ENCODE assay signal across 6 cellular contexts in genomic region chr12:113186033-113186365, GRCh38. TPM values are rescaled to one million over a fixed set of nuclear protein-coding genes. Genes with fewer than 3 reads are reported as not detected.
DNase-seq lines count a peak whose midpoint lies in the region; ATAC-seq and TF ChIP-seq lines count a peak whose summit lies in the region.

No MANE protein-coding gene starts in this region.

- H3K4me1 ChIP-seq in ACC112 (ENCODE audit: control insufficient read depth, insufficient read depth, low read length, unreplicated experiment) (peaks cover 19% of the 10 kb centered on the region), endodermal cell (ENCODE audit: control insufficient read depth, insufficient read depth, low read length) (peaks cover 4% of the 10 kb centered on the region), smooth muscle cell (ENCODE audit: low read depth) (peaks cover 9% of the 10 kb centered on the region)

- peak overlapping the region; percentile 39 for H3K27ac Mint-ChIP-seq in endodermal cell

- H3K36me3 ChIP-seq in ACC112 (ENCODE audit: insufficient read depth, low read length) (no peaks in the 10 kb centered on the region), endodermal cell (ENCODE audit: control insufficient read depth, insufficient read depth, low read length) (peaks cover 33% of the 10 kb centered on the region), smooth muscle cell (ENCODE audit: low read depth) (no peaks in the 10 kb centered on the region)

- peak overlapping the region; percentile 92 for H3K9ac ChIP-seq in endodermal cell (ENCODE audit: extremely low read depth, low read length, poor library complexity, severe bottlenecking)
- peak overlapping the region; percentile 95 for H3K9ac ChIP-seq in smooth muscle cell (ENCODE audit: low read depth)

- H3K27ac ChIP-seq in ACC112 (ENCODE audit: low read depth, low read length) (no peak overlapping the region; the same call in 1 of the 2 replicates), endodermal cell (ENCODE audit: low read depth, low read length) (peak overlapping the region; percentile 98), smooth muscle cell (ENCODE audit: low read depth) (no peak overlapping the region)

- WGBS in endodermal cell (ENCODE audit: insufficient coverage in 1 of 2, insufficient read length in 1 of 2), 2 experiments: 7 to 8% methylated on average over 10 to 11 of the region's 11 CpGs
- 8% methylated on average over 11 of the region's 11 CpGs for WGBS in smooth muscle cell (ENCODE audit: low lambda C conversion rate)

- H3K27me3 ChIP-seq in ACC112 (ENCODE audit: insufficient read depth, low read length) (no peaks in the 10 kb centered on the region), endodermal cell (ENCODE audit: control insufficient read depth, insufficient read depth, low read length, poor library complexity, severe bottlenecking) (no peaks in the 10 kb centered on the region), smooth muscle cell (ENCODE audit: low read depth) (no peaks in the 10 kb centered on the region)

- H3K9me3 ChIP-seq in endodermal cell (ENCODE audit: control insufficient read depth, low read length) (no peaks in the 10 kb centered on the region), smooth muscle cell (replicated peaks; ENCODE audit: low read depth) (no peaks in the 10 kb centered on the region)

- H3K4me1 Mint-ChIP-seq in endodermal cell: peaks cover 11% of the 10 kb centered on the region

- no peaks in the 10 kb centered on the region for H3K27me3 Mint-ChIP-seq in endodermal cell (ENCODE audit: insufficient read depth)

- peaks cover 3% of the 10 kb centered on the region for H4K20me1 ChIP-seq in smooth muscle cell (ENCODE audit: low read depth)

- H3K4me3 ChIP-seq in ACC112 (ENCODE audit: low read depth, low read length): peak overlapping the region; percentile 90
- peak overlapping the region; percentile 89 for H3K4me3 ChIP-seq in endodermal cell (ENCODE audit: low read length)
- H3K4me3 ChIP-seq in smooth muscle cell: peak overlapping the region; percentile 81

- TF ChIP-seq CTCF in endodermal cell (conservative IDR thresholded peaks at IDR 0.05) (no peak), smooth muscle cell (IDR thresholded peaks at IDR 0.05; ENCODE audit: borderline replicate concordance, insufficient read depth, poor library complexity, severe bottlenecking) (no peak)

- H2AFZ ChIP-seq in ACC112 (ENCODE audit: low read length, unreplicated experiment) (peak overlapping the region; percentile 58), smooth muscle cell (ENCODE audit: low read depth) (peak overlapping the region; percentile 93)

- H3K79me2 ChIP-seq in ACC112 (ENCODE audit: control insufficient read depth, insufficient read depth, low read length, unreplicated experiment) (peaks cover 39% of the 10 kb centered on the region), smooth muscle cell (ENCODE audit: low read depth) (peaks cover 34% of the 10 kb centered on the region)

- ATAC-seq in GM19397 (IDR thresholded peaks at IDR 0.05; ENCODE audit: unreplicated experiment) (no peak), HG02852 (IDR thresholded peaks at IDR 0.05; ENCODE audit: unreplicated experiment) (no peak)

- H3K36me3 Mint-ChIP-seq in endodermal cell (ENCODE audit: low read depth): peaks cover 38% of the 10 kb centered on the region

- H3K4me3 Mint-ChIP-seq in endodermal cell: peak overlapping the region; percentile 78

- H3K4me2 ChIP-seq in smooth muscle cell: peak overlapping the region; percentile 89

- DNase-seq in LHCN-M2 (ENCODE audit: low read depth) (peak; percentile 36), endodermal cell (no peak), smooth muscle cell (lab: John Stamatoyannopoulos, UW; ENCODE audit: unreplicated experiment) (no peak)

- peaks cover 5% of the 10 kb centered on the region for H3F3A ChIP-seq in smooth muscle cell (ENCODE audit: low read depth)

- no peaks in the 10 kb centered on the region for H3K9me3 Mint-ChIP-seq in endodermal cell

RNA-seq across cellular contexts. Expression of gene RITA1, which starts 0.5 kb away (rescaled TPM):
- total RNA-seq in LHCN-M2 (2014; rRNA removed) (34.2 and 38.0 TPM in 2 replicates), endodermal cell (10 to 100 TPM; 18.8 to 20.3 TPM), smooth muscle cell (9.1 and 9.6 TPM in 2 replicates)
- 23.2 TPM for polyA plus RNA-seq in LHCN-M2 (2012)
- 16.0 TPM for polyA plus RNA-seq in endodermal cell (2013, experiment 1 of 2)
- polyA plus RNA-seq in endodermal cell (2013, experiment 2 of 2): 16.8 TPM
- polyA plus RNA-seq in smooth muscle cell: 12.2 and 14.0 TPM in 2 replicates

RNA-seq across cellular contexts. Expression of gene DDX54, which starts 0.7 kb away (rescaled TPM):
- total RNA-seq in LHCN-M2 (2014; rRNA removed) (58.7 and 74.3 TPM in 2 replicates), endodermal cell (10 to 100 TPM; 68.1 to 69.0 TPM), smooth muscle cell (19.3 and 39.3 TPM in 2 replicates)
- polyA plus RNA-seq in LHCN-M2 (2012): 36.5 TPM
- 43.7 TPM for polyA plus RNA-seq in endodermal cell (2013, experiment 1 of 2)
- polyA plus RNA-seq in endodermal cell (2013, experiment 2 of 2): 37.6 TPM
- 28.3 and 32.5 TPM in 2 replicates for polyA plus RNA-seq in smooth muscle cell

RNA-seq across cellular contexts. Expression of gene TPCN1, which starts 35.3 kb away (rescaled TPM):
- total RNA-seq in LHCN-M2 (2014; rRNA removed) (17.8 and 21.4 TPM in 2 replicates), endodermal cell (10 to 100 TPM; 18.9 to 30.8 TPM), smooth muscle cell (12.1 and 12.9 TPM in 2 replicates)
- polyA plus RNA-seq in LHCN-M2 (2012): 11.4 TPM
- polyA plus RNA-seq in endodermal cell (2013, experiment 1 of 2): 15.6 TPM
- polyA plus RNA-seq in endodermal cell (2013, experiment 2 of 2): 14.2 TPM
- polyA plus RNA-seq in smooth muscle cell: 29.2 and 29.6 TPM in 2 replicates

RNA-seq across cellular contexts. Expression of gene CFAP73, which starts 36.5 kb away (rescaled TPM):
- total RNA-seq in LHCN-M2 (2014; rRNA removed) (not detected in 2 replicates), endodermal cell (not detected), smooth muscle cell (not detected in 2 replicates)
- 0.05 TPM for polyA plus RNA-seq in LHCN-M2 (2012)
- polyA plus RNA-seq in endodermal cell (2013, experiment 1 of 2): not detected
- polyA plus RNA-seq in endodermal cell (2013, experiment 2 of 2): not detected
- polyA plus RNA-seq in smooth muscle cell: not detected in 2 replicates

RNA-seq across cellular contexts. Expression of gene RASAL1, which starts 50.4 kb away (rescaled TPM):
- total RNA-seq in LHCN-M2 (2014; rRNA removed): not detected in 2 replicates
- not detected for polyA plus RNA-seq in LHCN-M2 (2012)
- 1 to 10 TPM in 1 of 2 donors, under 1 TPM in 1; 0.77 to 1.4 TPM for total RNA-seq in endodermal cell
- 0.50 TPM for polyA plus RNA-seq in endodermal cell (2013, experiment 1 of 2)
- polyA plus RNA-seq in endodermal cell (2013, experiment 2 of 2): 0.25 TPM
- total RNA-seq in smooth muscle cell: not detected in 2 replicates
- polyA plus RNA-seq in smooth muscle cell: not detected in 2 replicates
